In the genomic region with DNA sequence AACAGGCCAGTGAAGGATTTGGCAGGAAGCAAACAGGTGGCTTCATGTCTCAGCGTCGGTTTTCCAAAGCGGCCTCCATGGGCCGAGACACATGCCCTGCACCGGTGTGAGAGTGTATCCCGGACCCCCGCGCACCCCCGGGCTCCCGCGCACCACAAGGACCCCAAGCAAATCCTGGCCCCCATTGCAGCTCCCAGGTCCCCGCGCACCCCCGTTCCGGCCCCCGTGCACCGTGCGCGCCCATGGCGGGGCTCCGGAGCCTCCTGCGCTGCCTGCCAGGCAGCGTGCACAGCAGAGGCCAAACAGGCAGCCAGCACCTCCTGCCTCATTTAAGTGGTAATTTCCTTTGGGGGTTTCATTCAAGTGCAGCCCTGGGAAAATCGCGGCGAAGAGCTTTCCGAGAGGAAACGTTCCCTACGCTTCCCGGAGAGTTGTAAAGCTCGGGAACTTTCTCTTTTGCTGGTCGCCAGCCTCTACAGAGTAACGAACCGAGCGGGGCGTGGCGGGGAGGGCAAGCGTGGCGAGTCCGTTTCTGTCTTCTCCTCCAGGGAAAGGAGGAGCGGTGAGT, we compare ENCODE assay signal across 9 cellular contexts.
DNase-seq lines count a peak whose midpoint lies in the region; ATAC-seq and TF ChIP-seq lines count a peak whose summit lies in the region.
"Had no signal": no experiment of that assay in that cellular context is flagged by ENCODE, and none has a peak within 500 bp of the region (broad histone marks: within the 10 kb centered on the region; RNA-seq: fewer than 3 reads in every experiment).

No MANE protein-coding gene starts in this region.

- no peak overlapping the region for H2AFZ ChIP-seq in PC-9

- H3K4me3 Mint-ChIP-seq in WTC11 = peak overlapping the region; percentile 71
- H3K4me3 Mint-ChIP-seq in nephron progenitor cell = peak overlapping the region; percentile 81

- no peaks in the 10 kb centered on the region for H4K20me1 ChIP-seq in PC-9 (ENCODE audit: insufficient read depth)

- TF ChIP-seq CTCF in AG09319 (IDR thresholded peaks at IDR 0.05; ENCODE audit: low read depth, low read length) (peak; percentile 5; the same call in 1 of the 2 replicates), WTC11 (IDR thresholded peaks at IDR 0.05) (no peak), nephron progenitor cell (IDR thresholded peaks at IDR 0.05) (no peak), PC-9 (conservative IDR thresholded peaks at IDR 0.05) (no peak)

- no peaks in the 10 kb centered on the region for H3F3A ChIP-seq in PC-9 (ENCODE audit: insufficient read depth, low read depth)

- H3K4me1 ChIP-seq in PC-9 (replicated peaks; ENCODE audit: insufficient read depth) = no peaks in the 10 kb centered on the region

- H3K27me3 ChIP-seq in PC-9 (ENCODE audit: insufficient read depth, low read depth) = no peaks in the 10 kb centered on the region

- H3K27ac Mint-ChIP-seq in WTC11 = peak overlapping the region; percentile 93
- peak overlapping the region; percentile 76 for H3K27ac Mint-ChIP-seq in nephron progenitor cell

- no TSS peak for BruUV-seq in PC-9 (replicated peaks; lab: Mats Ljungman, UMichigan)

- DNase-seq in AG09319 (ENCODE audit: extremely low read depth, low read depth) = no peak
- peak; percentile 62 for DNase-seq in WTC11 (ENCODE audit: low spot score)
- DNase-seq in glomerular visceral epithelial cell (ENCODE audit: extremely low spot score) = peak; percentile 16
- peak; percentile 50 for DNase-seq in nephron progenitor cell
- DNase-seq in PC-9 = no peak
- no peak for DNase-seq in stimulated activated naive CD4-positive, alpha-beta T cell treated with Interleukin-2 at 50 U/mL for 16 hours (lab: John Stamatoyannopoulos, UW)
- no peak for DNase-seq in HuH-7.5 (ENCODE audit: low spot score)
- DNase-seq: NCI-H524 treated with DMSO at 0.1 percent for 48 hours had no signal

- POLR2A ChIA-PET in WTC11 (lab: Charles Lee) (interaction anchor here (0.7 to 1.0 kb wide), 2 partner anchors 91 to 1007 kb away, joined by 3 read pairs; no protein-coding TSS in a partner anchor), PC-9 (lab: Charles Lee; ENCODE audit: unreplicated experiment) (no interaction called here)

- ATAC-seq in WTC11 = peak; percentile 94
- ATAC-seq in GM21723 (IDR thresholded peaks at IDR 0.05; ENCODE audit: unreplicated experiment) = no peak

- H3K9me2 ChIP-seq in PC-9 (ENCODE audit: insufficient read depth) = no peaks in the 10 kb centered on the region

- H3K79me2 ChIP-seq in PC-9 (ENCODE audit: low read depth) = no peaks in the 10 kb centered on the region

- no peak overlapping the region for H3K4me2 ChIP-seq in PC-9

- H3K9me3 Mint-ChIP-seq in WTC11 = no peaks in the 10 kb centered on the region
- no peaks in the 10 kb centered on the region for H3K9me3 Mint-ChIP-seq in nephron progenitor cell

- no peak overlapping the region for H3K4me3 ChIP-seq in PC-9

- H3K27me3 Mint-ChIP-seq in WTC11 (ENCODE audit: low read depth) (peaks cover 30% of the 10 kb centered on the region), nephron progenitor cell (ENCODE audit: low read depth, poor library complexity) (peaks cover 12% of the 10 kb centered on the region)

- no peaks in the 10 kb centered on the region for H3K9me3 ChIP-seq in PC-9 (ENCODE audit: insufficient read depth, low read depth)

- CTCF ChIA-PET in WTC11 (lab: Charles Lee) (interaction anchor here (0.6 to 2.2 kb wide), 7 partner anchors 12 to 1109 kb away, joined by 3 to 18 read pairs (median 3); a partner anchor contains a TSS), PC-9 (lab: Charles Lee) (no interaction called here)

- no peak overlapping the region for H3K27ac ChIP-seq in PC-9

- H3K36me3 Mint-ChIP-seq in WTC11 (no peaks in the 10 kb centered on the region), nephron progenitor cell (ENCODE audit: low read depth) (no peaks in the 10 kb centered on the region)

- H3K4me1 Mint-ChIP-seq in WTC11 (peaks cover 20% of the 10 kb centered on the region), nephron progenitor cell (peaks cover 71% of the 10 kb centered on the region)

- intact Hi-C loops in PC-9 (cut with micrococcal nuclease; ENCODE audit: unreplicated experiment) = no loop called here

- no peaks in the 10 kb centered on the region for H3K36me3 ChIP-seq in PC-9 (ENCODE audit: low read depth)

TF ChIP-seq in WTC11, 78 proteins besides CTCF, POLR2A, EP300 and RAD21 (continues in another document):
- TF ChIP-seq GTF2I (CRISPR knock-in tag; conservative IDR thresholded peaks at IDR 0.05) = 0 out of 2 replicates have a peak, but pooled peaks have one; percentile 29
- TF ChIP-seq RELA (CRISPR knock-in tag; IDR thresholded peaks at IDR 0.05; ENCODE audit: borderline replicate concordance) = peak; percentile 86
- TF ChIP-seq, protein P1, sequence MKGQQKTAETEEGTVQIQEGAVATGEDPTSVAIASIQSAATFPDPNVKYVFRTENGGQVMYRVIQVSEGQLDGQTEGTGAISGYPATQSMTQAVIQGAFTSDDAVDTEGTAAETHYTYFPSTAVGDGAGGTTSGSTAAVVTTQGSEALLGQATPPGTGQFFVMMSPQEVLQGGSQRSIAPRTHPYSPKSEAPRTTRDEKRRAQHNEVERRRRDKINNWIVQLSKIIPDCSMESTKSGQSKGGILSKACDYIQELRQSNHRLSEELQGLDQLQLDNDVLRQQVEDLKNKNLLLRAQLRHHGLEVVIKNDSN (CRISPR knock-in tag; IDR thresholded peaks at IDR 0.05) = peak; percentile 69; the same call in 1 of the 2 replicates
- no peak for TF ChIP-seq ZNF396 (CRISPR knock-in tag; IDR thresholded peaks at IDR 0.05; ENCODE audit: borderline replicate concordance)
- TF ChIP-seq RORB (CRISPR knock-in tag; IDR thresholded peaks at IDR 0.05) = no peak
- TF ChIP-seq ZNF416 (CRISPR knock-in tag; IDR thresholded peaks at IDR 0.05) = no peak
- peak; percentile 64; the same call in 1 of the 2 replicates for TF ChIP-seq ZNF138 (CRISPR knock-in tag; conservative IDR thresholded peaks at IDR 0.05)
- TF ChIP-seq, protein P2, sequence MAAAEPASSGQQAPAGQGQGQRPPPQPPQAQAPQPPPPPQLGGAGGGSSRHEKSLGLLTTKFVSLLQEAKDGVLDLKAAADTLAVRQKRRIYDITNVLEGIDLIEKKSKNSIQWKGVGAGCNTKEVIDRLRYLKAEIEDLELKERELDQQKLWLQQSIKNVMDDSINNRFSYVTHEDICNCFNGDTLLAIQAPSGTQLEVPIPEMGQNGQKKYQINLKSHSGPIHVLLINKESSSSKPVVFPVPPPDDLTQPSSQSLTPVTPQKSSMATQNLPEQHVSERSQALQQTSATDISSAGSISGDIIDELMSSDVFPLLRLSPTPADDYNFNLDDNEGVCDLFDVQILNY (CRISPR knock-in tag; IDR thresholded peaks at IDR 0.05) = peak; percentile 87
- peak; percentile 74; the same call in 1 of the 2 replicates for TF ChIP-seq ZNF219 (CRISPR knock-in tag; IDR thresholded peaks at IDR 0.05; ENCODE audit: borderline replicate concordance)
- TF ChIP-seq ZNF263 (CRISPR knock-in tag; IDR thresholded peaks at IDR 0.05; ENCODE audit: low read depth) = peak; percentile 50; the same call in 1 of the 2 replicates
- TF ChIP-seq, protein P3, sequence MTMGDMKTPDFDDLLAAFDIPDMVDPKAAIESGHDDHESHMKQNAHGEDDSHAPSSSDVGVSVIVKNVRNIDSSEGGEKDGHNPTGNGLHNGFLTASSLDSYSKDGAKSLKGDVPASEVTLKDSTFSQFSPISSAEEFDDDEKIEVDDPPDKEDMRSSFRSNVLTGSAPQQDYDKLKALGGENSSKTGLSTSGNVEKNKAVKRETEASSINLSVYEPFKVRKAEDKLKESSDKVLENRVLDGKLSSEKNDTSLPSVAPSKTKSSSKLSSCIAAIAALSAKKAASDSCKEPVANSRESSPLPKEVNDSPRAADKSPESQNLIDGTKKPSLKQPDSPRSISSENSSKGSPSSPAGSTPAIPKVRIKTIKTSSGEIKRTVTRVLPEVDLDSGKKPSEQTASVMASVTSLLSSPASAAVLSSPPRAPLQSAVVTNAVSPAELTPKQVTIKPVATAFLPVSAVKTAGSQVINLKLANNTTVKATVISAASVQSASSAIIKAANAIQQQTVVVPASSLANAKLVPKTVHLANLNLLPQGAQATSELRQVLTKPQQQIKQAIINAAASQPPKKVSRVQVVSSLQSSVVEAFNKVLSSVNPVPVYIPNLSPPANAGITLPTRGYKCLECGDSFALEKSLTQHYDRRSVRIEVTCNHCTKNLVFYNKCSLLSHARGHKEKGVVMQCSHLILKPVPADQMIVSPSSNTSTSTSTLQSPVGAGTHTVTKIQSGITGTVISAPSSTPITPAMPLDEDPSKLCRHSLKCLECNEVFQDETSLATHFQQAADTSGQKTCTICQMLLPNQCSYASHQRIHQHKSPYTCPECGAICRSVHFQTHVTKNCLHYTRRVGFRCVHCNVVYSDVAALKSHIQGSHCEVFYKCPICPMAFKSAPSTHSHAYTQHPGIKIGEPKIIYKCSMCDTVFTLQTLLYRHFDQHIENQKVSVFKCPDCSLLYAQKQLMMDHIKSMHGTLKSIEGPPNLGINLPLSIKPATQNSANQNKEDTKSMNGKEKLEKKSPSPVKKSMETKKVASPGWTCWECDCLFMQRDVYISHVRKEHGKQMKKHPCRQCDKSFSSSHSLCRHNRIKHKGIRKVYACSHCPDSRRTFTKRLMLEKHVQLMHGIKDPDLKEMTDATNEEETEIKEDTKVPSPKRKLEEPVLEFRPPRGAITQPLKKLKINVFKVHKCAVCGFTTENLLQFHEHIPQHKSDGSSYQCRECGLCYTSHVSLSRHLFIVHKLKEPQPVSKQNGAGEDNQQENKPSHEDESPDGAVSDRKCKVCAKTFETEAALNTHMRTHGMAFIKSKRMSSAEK (CRISPR knock-in tag; IDR thresholded peaks at IDR 0.05; ENCODE audit: borderline replicate concordance) = no peak
- TF ChIP-seq, protein P4, sequence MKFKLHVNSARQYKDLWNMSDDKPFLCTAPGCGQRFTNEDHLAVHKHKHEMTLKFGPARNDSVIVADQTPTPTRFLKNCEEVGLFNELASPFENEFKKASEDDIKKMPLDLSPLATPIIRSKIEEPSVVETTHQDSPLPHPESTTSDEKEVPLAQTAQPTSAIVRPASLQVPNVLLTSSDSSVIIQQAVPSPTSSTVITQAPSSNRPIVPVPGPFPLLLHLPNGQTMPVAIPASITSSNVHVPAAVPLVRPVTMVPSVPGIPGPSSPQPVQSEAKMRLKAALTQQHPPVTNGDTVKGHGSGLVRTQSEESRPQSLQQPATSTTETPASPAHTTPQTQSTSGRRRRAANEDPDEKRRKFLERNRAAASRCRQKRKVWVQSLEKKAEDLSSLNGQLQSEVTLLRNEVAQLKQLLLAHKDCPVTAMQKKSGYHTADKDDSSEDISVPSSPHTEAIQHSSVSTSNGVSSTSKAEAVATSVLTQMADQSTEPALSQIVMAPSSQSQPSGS (CRISPR knock-in tag; IDR thresholded peaks at IDR 0.05; ENCODE audit: borderline replicate concordance, low read depth) = no peak
- peak; percentile 95 for TF ChIP-seq ZNF232 (CRISPR knock-in tag; IDR thresholded peaks at IDR 0.05)
- 0 out of 2 replicates have a peak, but pooled peaks have one; percentile 65 for TF ChIP-seq ATF1 (CRISPR knock-in tag; IDR thresholded peaks at IDR 0.05)

Comparison
In these comparisons a context has a peak if more than half of its experiments do, and no peak if none do; other contexts are left out.
1. DNase-seq: peak in WTC11 (single experiment), glomerular visceral epithelial cell (single experiment) and nephron progenitor cell (single experiment); none in AG09319 (single experiment), PC-9 (0 of 2), stimulated activated naive CD4-positive, alpha-beta T cell treated with Interleukin-2 at 50 U/mL for 16 hours (single experiment) and HuH-7.5 (single experiment).